13 cellular contexts compared by ENCODE assay signal in the genomic region with DNA sequence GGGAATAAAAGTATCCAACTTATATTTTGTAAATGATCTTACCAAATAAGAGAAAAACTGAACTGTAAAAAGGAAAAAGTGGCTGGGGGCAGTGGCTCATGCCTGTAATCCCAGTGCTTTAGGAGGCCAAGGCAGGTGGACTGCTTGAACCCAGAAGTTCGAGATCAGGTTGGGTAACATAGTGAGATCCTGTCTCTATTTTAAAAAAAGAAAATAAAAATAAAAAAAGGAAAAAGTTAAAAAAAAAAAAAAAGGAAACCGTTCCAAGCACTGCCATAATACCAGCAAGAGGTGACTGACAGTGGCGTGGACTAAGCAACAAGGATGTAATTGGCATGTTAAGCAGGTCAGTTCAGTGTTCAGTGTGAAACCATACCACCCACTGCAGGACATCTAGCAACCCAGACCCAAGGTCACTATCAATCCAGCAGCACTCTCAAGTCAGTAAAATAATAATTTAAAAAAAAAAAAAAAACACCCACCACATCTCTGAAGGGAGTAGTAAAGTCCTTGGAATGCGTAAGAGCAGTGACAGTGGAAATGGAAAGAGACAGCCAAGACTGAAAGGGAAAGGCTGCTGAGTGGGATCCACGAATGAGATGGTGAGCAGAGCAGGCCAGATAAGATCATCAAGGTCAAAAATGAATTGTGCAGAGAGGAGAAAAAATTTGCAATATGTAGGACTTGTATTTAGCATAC. TPM values are rescaled to one million over a fixed set of nuclear protein-coding genes. Genes with fewer than 3 reads are reported as not detected.
DNase-seq lines count a peak whose midpoint lies in the region; ATAC-seq and TF ChIP-seq lines count a peak whose summit lies in the region.
"Had no signal": no experiment of that assay in that cellular context is flagged by ENCODE, and none has a peak within 500 bp of the region (broad histone marks: within the 10 kb centered on the region; RNA-seq: fewer than 3 reads in every experiment).

No MANE protein-coding gene starts in this region.

- ATAC-seq in Right ventricle myocardium superior (ENCODE audit: poor library complexity), result peak; percentile 41
- ATAC-seq in Right ventricle myocardium inferior, result no peak
- peak; percentile 47 to 50 for ATAC-seq in right cardiac atrium
- no peak for ATAC-seq in HG03175 (IDR thresholded peaks at IDR 0.05; ENCODE audit: unreplicated experiment)
- ATAC-seq in HG02981 (IDR thresholded peaks at IDR 0.05; ENCODE audit: unreplicated experiment), result no peak
- no peak for ATAC-seq in GM18861 (IDR thresholded peaks at IDR 0.05; ENCODE audit: unreplicated experiment)

- peaks cover 5% of the 10 kb centered on the region for H3K36me3 Mint-ChIP-seq in type B pancreatic cell
- H3K36me3 Mint-ChIP-seq: activated CD4-positive, alpha-beta memory T cell treated with anti-CD3 and anti-CD28 coated beads for 36 hours had no signal

- H3K27me3 ChIP-seq in right cardiac atrium (ENCODE audit: control insufficient read depth, insufficient read depth), result no peaks in the 10 kb centered on the region
- H3K27me3 ChIP-seq: transverse colon had no signal

- H3K4me1 Mint-ChIP-seq in type B pancreatic cell (ENCODE audit: unreplicated experiment), result peaks cover 19% of the 10 kb centered on the region

- TF ChIP-seq CTCF in astrocyte of the spinal cord (IDR thresholded peaks at IDR 0.05; ENCODE audit: low read depth, low read length) (no peak), type B pancreatic cell (conservative IDR thresholded peaks at IDR 0.05) (no peak)

- H3K9me3 Mint-ChIP-seq in type B pancreatic cell, result no peaks in the 10 kb centered on the region
- H3K9me3 Mint-ChIP-seq: activated CD4-positive, alpha-beta memory T cell treated with anti-CD3 and anti-CD28 coated beads for 36 hours had no signal

- H3K27ac ChIP-seq in right cardiac atrium (ENCODE audit: low read length), result no peak overlapping the region
- H3K27ac ChIP-seq: transverse colon had no signal

- no peak overlapping the region for H3K4me3 ChIP-seq in astrocyte of the spinal cord (ENCODE audit: low read depth, low read length)
- no peak overlapping the region for H3K4me3 ChIP-seq in right cardiac atrium (ENCODE audit: low read length)
- H3K4me3 ChIP-seq: transverse colon had no signal

- peaks cover 7% of the 10 kb centered on the region for H3K4me1 ChIP-seq in right cardiac atrium (ENCODE audit: control insufficient read depth, insufficient read depth, low read length)

- intact Hi-C loops in Right ventricle myocardium superior (cut with DNase I) (no loop called here), Right ventricle myocardium inferior (cut with DNase I) (no loop called here), right cardiac atrium (cut with DNase I) (no loop called here)

- DNase-seq in Right ventricle myocardium superior (no peak), Right ventricle myocardium inferior (ENCODE audit: missing footprints) (no peak), astrocyte of the spinal cord (ENCODE audit: low read depth, low spot score) (peak; percentile 31), right cardiac atrium (no peak), type B pancreatic cell (ENCODE audit: extremely low spot score, unreplicated experiment) (no peak)
- DNase-seq: activated CD4-positive, alpha-beta memory T cell treated with anti-CD3 and anti-CD28 coated beads for 36 hours; activated effector memory CD4-positive, alpha-beta T cell treated with Interleukin-2 at 50 U/mL for 16 hours; cerebellar nuclear complex; NCI-H446 treated with DMSO at 0.1 percent for 48 hours; transverse colon had no signal

- WGBS in right cardiac atrium, result 65% methylated on average over 5 of the region's 5 CpGs

- no peaks in the 10 kb centered on the region for H3K9me3 ChIP-seq in right cardiac atrium (ENCODE audit: control insufficient read depth, low read length)
- H3K9me3 ChIP-seq: transverse colon had no signal

- no peaks in the 10 kb centered on the region for H3K27me3 Mint-ChIP-seq in type B pancreatic cell
- H3K27me3 Mint-ChIP-seq: activated CD4-positive, alpha-beta memory T cell treated with anti-CD3 and anti-CD28 coated beads for 36 hours had no signal

- no peak overlapping the region for H3K4me3 Mint-ChIP-seq in type B pancreatic cell
- H3K4me3 Mint-ChIP-seq: activated CD4-positive, alpha-beta memory T cell treated with anti-CD3 and anti-CD28 coated beads for 36 hours had no signal

- peak overlapping the region; percentile 12 for H3K27ac Mint-ChIP-seq in type B pancreatic cell
- H3K27ac Mint-ChIP-seq: activated CD4-positive, alpha-beta memory T cell treated with anti-CD3 and anti-CD28 coated beads for 36 hours had no signal

- in situ Hi-C loops in astrocyte of the spinal cord (cut with HindIII; ENCODE audit: low sequenced_read_pairs), result no loop called here

RNA-seq across cellular contexts. Expression of gene MAPK1, which starts 43.6 kb away (rescaled TPM):
- total RNA-seq in Right ventricle myocardium superior (75.2 TPM), Right ventricle myocardium inferior (79.2 TPM), right cardiac atrium (100 to 1,000 TPM; 116 to 126 (median 123) TPM), type B pancreatic cell (ENCODE audit: low replicate concordance) (112 and 130 TPM in 2 replicates)
- 14.8 TPM for polyA plus RNA-seq in right cardiac atrium

Comparison
In these comparisons a context has a peak if more than half of its experiments do, and no peak if none do; other contexts are left out.
1. ATAC-seq: peak in Right ventricle myocardium superior (single experiment) and right cardiac atrium (2 of 2); none in Right ventricle myocardium inferior (single experiment), HG03175 (single experiment), HG02981 (single experiment) and GM18861 (single experiment).